ENCODE assay signal across 10 cellular contexts in the genomic region with DNA sequence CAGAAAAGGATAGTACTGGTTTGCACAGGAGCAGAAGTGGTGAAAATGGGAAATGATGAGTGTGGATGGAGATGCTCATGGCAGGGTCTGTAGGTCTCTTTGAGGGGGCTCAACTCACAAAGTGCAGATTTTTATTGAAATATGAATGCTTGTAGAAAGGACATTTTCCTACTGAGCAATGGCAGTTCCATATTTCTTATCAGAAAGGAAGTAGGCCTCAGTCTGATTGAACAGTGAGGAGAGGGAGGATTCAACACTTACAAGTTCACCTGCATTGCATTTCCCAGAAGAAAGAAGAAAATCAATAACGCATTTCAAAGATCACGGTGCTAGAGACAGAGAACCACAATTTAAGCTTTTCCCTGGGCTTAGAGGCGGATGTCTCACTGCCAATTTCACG. TPM values are rescaled to one million over a fixed set of nuclear protein-coding genes. Genes with fewer than 3 reads are reported as not detected.
A peak's percentile ranks its signal among the peaks of the same experiment; 100 is the strongest.
DNase-seq lines count a peak whose midpoint lies in the region; ATAC-seq and TF ChIP-seq lines count a peak whose summit lies in the region.
"Had no signal": no experiment of that assay in that cellular context is flagged by ENCODE, and none has a peak within 500 bp of the region (broad histone marks: within the 10 kb centered on the region; RNA-seq: fewer than 3 reads in every experiment).

No MANE protein-coding gene starts in this region.

- no peaks in the 10 kb centered on the region for H3K4me1 ChIP-seq in right cardiac atrium (ENCODE audit: control insufficient read depth, insufficient read depth, low read length)
- no peaks in the 10 kb centered on the region for H3K4me1 ChIP-seq in prostate gland (replicated peaks)

- peaks cover 3% of the 10 kb centered on the region for H3K9me3 Mint-ChIP-seq in chondrocyte (ENCODE audit: low read depth)
- H3K9me3 Mint-ChIP-seq in nephron: peaks cover 20% of the 10 kb centered on the region

- H3K4me3 Mint-ChIP-seq in chondrocyte (ENCODE audit: unreplicated experiment) (peak overlapping the region; percentile 86), nephron (peak overlapping the region; percentile 61 to 89 (median 69))

- intact Hi-C loops in right cardiac atrium (cut with DNase I): loop anchor here in 2 of 4 donors (5.0 kb wide), 2 partner anchors 44 to 46 kb away; no protein-coding TSS in a partner anchor
- intact Hi-C loops in Right ventricle myocardium inferior (cut with DNase I): loop anchor here (5.0 kb wide), 1 partner anchor 131 kb away; a partner anchor contains a TSS
- intact Hi-C loops in prostate gland (cut with DNase I): loop anchor here (5.0 kb wide), 1 partner anchor 51 kb away; a partner anchor contains a TSS

- H3K27ac Mint-ChIP-seq in chondrocyte (ENCODE audit: unreplicated experiment) (no peak overlapping the region), nephron (no peak overlapping the region)

- peak overlapping the region; percentile 34 for H3K27ac ChIP-seq in right cardiac atrium (ENCODE audit: low read length)
- H3K27ac ChIP-seq in prostate gland: peak overlapping the region in 1 of 2 donors; percentile 90
- H3K27ac ChIP-seq: SK-N-MC had no signal

- TF ChIP-seq CTCF in chondrocyte (IDR thresholded peaks at IDR 0.05) (no peak), nephron (IDR thresholded peaks at IDR 0.05; ENCODE audit: unreplicated experiment in 3 of 3) (no peak), prostate gland (IDR thresholded peaks at IDR 0.05) (no peak)

- H3K36me3 Mint-ChIP-seq in chondrocyte (ENCODE audit: low read depth): no peaks in the 10 kb centered on the region
- H3K36me3 Mint-ChIP-seq in nephron (ENCODE audit: low read depth): no peaks in the 10 kb centered on the region

- H3K4me1 Mint-ChIP-seq in chondrocyte (ENCODE audit: low read depth) (peaks cover 44% of the 10 kb centered on the region), nephron (peaks cover 11% of the 10 kb centered on the region)

- no peak for TF ChIP-seq POLR2A in prostate gland (IDR thresholded peaks at IDR 0.05)

- H3K27me3 ChIP-seq in right cardiac atrium (ENCODE audit: control insufficient read depth, insufficient read depth): no peaks in the 10 kb centered on the region
- no peaks in the 10 kb centered on the region for H3K27me3 ChIP-seq in prostate gland (replicated peaks; ENCODE audit: insufficient read depth)

- DNase-seq in right cardiac atrium (no peak), Right ventricle myocardium inferior (ENCODE audit: missing footprints) (no peak), chondrocyte (ENCODE audit: low spot score) (no peak), prostate gland (ENCODE audit: low spot score) (no peak), A172 (ENCODE audit: low spot score) (no peak), NCI-H2029 (lab: John Stamatoyannopoulos, UW) (no peak)
- DNase-seq: NCI-H146 had no signal

- H3K4me3 ChIP-seq in right cardiac atrium (ENCODE audit: low read length) (peak overlapping the region; percentile 51), prostate gland (no peak overlapping the region)
- H3K4me3 ChIP-seq: SK-N-MC had no signal

- 80% methylated on average over 4 of the region's 4 CpGs for WGBS in right cardiac atrium
- 86% methylated on average over 4 of the region's 4 CpGs for WGBS in prostate gland

- ATAC-seq in right cardiac atrium: no peak
- no peak for ATAC-seq in Right ventricle myocardium inferior
- no peak for ATAC-seq in HG02678 (IDR thresholded peaks at IDR 0.05; ENCODE audit: unreplicated experiment)

- H3K27me3 Mint-ChIP-seq in chondrocyte (ENCODE audit: low read depth) (no peaks in the 10 kb centered on the region), nephron (ENCODE audit: low read depth) (peaks cover 100% of the 10 kb centered on the region)

- H3K9me3 ChIP-seq in right cardiac atrium (ENCODE audit: control insufficient read depth, low read length) (peaks cover 15% of the 10 kb centered on the region), prostate gland (no peaks in the 10 kb centered on the region)

- H3K36me3 ChIP-seq in prostate gland: no peaks in the 10 kb centered on the region

RNA-seq across cellular contexts. Expression of a gene that starts 49.2 kb away (rescaled TPM):
- total RNA-seq in right cardiac atrium (1 to 10 TPM in 3 of 4 donors, under 1 TPM in 1; 0.95 to 1.9 (median 1.4) TPM), Right ventricle myocardium inferior (0.84 TPM), chondrocyte (1.2 to 3.5 TPM (median 1.7 TPM) in 3 replicates), prostate gland (1 to 10 TPM; 4.5 to 5.3 TPM)
- 1.4 TPM for polyA plus RNA-seq in right cardiac atrium
- total RNA-seq in A172 (2014; rRNA removed; shearing (Covaris generic)): 8.0 and 9.4 TPM in 2 replicates
